Comparison of ENCODE assay signal across 17 cellular contexts in the genomic region with DNA sequence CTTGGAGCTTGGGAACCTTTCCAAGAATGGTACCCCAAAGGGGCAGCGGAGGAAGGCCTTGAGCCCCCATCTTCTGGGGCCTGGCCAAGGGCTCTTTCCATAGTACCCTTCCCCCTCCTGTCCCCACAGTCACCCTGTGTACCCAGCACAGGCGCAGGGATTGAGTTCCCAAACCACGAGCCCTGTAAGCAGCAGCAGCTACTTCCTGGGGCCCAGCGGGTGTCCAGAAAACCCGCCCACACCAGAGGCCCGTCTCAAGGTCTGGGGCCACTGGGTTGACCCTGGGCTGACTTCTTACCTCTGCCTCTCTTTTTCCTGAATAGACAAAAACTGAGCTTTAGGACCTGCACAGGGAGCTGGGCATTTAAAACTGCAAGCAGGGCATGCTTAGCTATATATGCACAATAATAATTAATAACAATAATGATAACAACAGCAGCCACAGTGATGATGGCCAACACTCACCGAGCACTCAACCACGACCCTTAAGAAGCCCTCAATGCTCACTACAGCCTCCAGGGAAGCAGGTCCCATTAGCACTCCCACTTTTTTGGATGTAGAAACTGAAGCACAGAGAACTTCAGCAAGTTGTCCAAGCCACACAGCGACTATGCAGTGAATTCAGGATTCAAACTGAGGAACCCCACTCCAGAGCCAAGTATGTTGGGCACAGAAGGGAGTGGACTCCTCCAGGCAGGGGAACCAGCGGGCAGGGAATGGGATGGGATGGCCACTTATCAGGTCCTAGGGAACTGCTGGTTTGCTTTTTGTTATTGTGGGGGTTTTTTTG. TPM values are rescaled to one million over a fixed set of nuclear protein-coding genes. Genes with fewer than 3 reads are reported as not detected.
DNase-seq lines count a peak whose midpoint lies in the region; TF ChIP-seq lines count a peak whose summit lies in the region.
"Had no signal": no experiment of that assay in that cellular context is flagged by ENCODE, and none has a peak within 500 bp of the region (broad histone marks: within the 10 kb centered on the region; RNA-seq: fewer than 3 reads in every experiment).

No MANE protein-coding gene starts in this region.

- no peaks in the 10 kb centered on the region for H3K27me3 ChIP-seq in ovary
- H3K27me3 ChIP-seq: heart right ventricle had no signal

- H3K4me1 ChIP-seq in ovary (ENCODE audit: insufficient read depth) = no peaks in the 10 kb centered on the region

- TF ChIP-seq CTCF in ovary (IDR thresholded peaks at IDR 0.05) = no peak

- H3K27ac ChIP-seq in ovary = no peak overlapping the region
- H3K27ac ChIP-seq: epithelial cell of prostate had no signal

- intact Hi-C loops in ovary (cut with DNase I) = no loop called here

- DNase-seq in A172 (ENCODE audit: low spot score) = peak; percentile 52
- DNase-seq in H4 (ENCODE audit: low spot score) = peak; percentile 65
- peak; percentile 55 for DNase-seq in RPMI8226
- peak; percentile 65 for DNase-seq in left kidney (ENCODE audit: low read depth, low spot score)
- DNase-seq in NCI-H510A treated with DMSO at 0.1 percent for 48 hours (lab: John Stamatoyannopoulos, UW) = no peak
- DNase-seq in globus pallidus (ENCODE audit: low spot score) = no peak
- no peak for DNase-seq in stimulated activated naive CD4-positive, alpha-beta T cell (lab: John Stamatoyannopoulos, UW)
- no peak for DNase-seq in ovary
- DNase-seq: activated CD4-positive, alpha-beta T cell treated with anti-CD3 and anti-CD28 coated beads, Interleukin-2, amount 10 ng/mL, durations not matched to agents 24 days and 14 days; activated effector memory CD4-positive, alpha-beta T cell treated with anti-CD3 and anti-CD28 coated beads, Interleukin-2, amount 50 U/mL, for 16 hours; heart right ventricle; mammary epithelial cell; NCI-H2081 treated with DMSO at 0.1 percent for 48 hours; stimulated activated CD4-positive, alpha-beta T cell treated with anti-CD3 and anti-CD28 coated beads, Interleukin-4, amount 100 ng/mL, for 1 hour; stimulated activated naive CD4-positive, alpha-beta T cell treated with Interleukin-2 at 50 U/mL for 16 hours; T-cell had no signal

- no peak for TF ChIP-seq POLR2A in ovary (IDR thresholded peaks at IDR 0.05)

- no peaks in the 10 kb centered on the region for H3K9me3 ChIP-seq in ovary
- H3K9me3 ChIP-seq: heart right ventricle had no signal

- TF ChIP-seq EP300 in ovary (IDR thresholded peaks at IDR 0.05) = no peak

- H3K4me3 ChIP-seq in ovary = no peak overlapping the region
- H3K4me3 ChIP-seq: heart right ventricle had no signal

- 65 to 79% (median 72%) methylated on average over 10 of the region's 10 CpGs for WGBS in ovary, 3 donors

- no peaks in the 10 kb centered on the region for H3K36me3 ChIP-seq in ovary
- H3K36me3 ChIP-seq: heart right ventricle had no signal

RNA-seq across cellular contexts. Expression of a gene that starts 14.5 kb away (rescaled TPM):
- total RNA-seq in A172 (2014; rRNA removed; shearing (Covaris generic)) = 17.8 and 34.3 TPM in 2 replicates
- 10.6 and 13.0 TPM in 2 replicates for total RNA-seq in H4 (2014; rRNA removed; shearing (Covaris generic))
- total RNA-seq in ovary = 10 to 100 TPM in 5 of 7 donors, 1 to 10 TPM in 2; 3.3 to 17.1 (median 10.7) TPM
- 1 to 10 TPM; 3.8 to 7.6 TPM for polyA plus RNA-seq in ovary

Comparison
In these comparisons a context has a peak if more than half of its experiments do, and no peak if none do; other contexts are left out.
1. DNase-seq: peak in A172 (single experiment), H4 (single experiment), RPMI8226 (single experiment) and left kidney (single experiment); none in NCI-H510A treated with DMSO at 0.1 percent for 48 hours (single experiment), globus pallidus (single experiment), stimulated activated naive CD4-positive, alpha-beta T cell (0 of 6) and ovary (0 of 5).